In genomic region chr18:13566941-13567762, GRCh38 we compare ENCODE assay signal across 8 cellular contexts.
DNase-seq lines count a peak whose midpoint lies in the region; ATAC-seq and TF ChIP-seq lines count a peak whose summit lies in the region.

No MANE protein-coding gene starts in this region.

- CTCF ChIA-PET in activated CD4-positive, alpha-beta T cell treated with anti-CD3 and anti-CD28 coated beads, Interleukin-2, amount 10 ng/mL, durations not matched to agents 7 days and 5 days (lab: Charles Lee), result interaction anchor here (0.9 to 1.1 kb wide), 3 partner anchors 10 to 55 kb away, joined by 3 to 5 read pairs (median 3); no protein-coding TSS in a partner anchor

- H3K4me1 Mint-ChIP-seq in activated CD4-positive, alpha-beta T cell treated with anti-CD3 and anti-CD28 coated beads, Interleukin-2, amount 10 ng/mL, durations not matched to agents 7 days and 5 days, result peaks cover 65% of the 10 kb centered on the region

- H3K36me3 Mint-ChIP-seq in activated CD4-positive, alpha-beta T cell treated with anti-CD3 and anti-CD28 coated beads, Interleukin-2, amount 10 ng/mL, durations not matched to agents 7 days and 5 days (ENCODE audit: low read depth), result peaks cover 3% of the 10 kb centered on the region

- POLR2A ChIA-PET in activated CD4-positive, alpha-beta T cell treated with anti-CD3 and anti-CD28 coated beads, Interleukin-2, amount 10 ng/mL, durations not matched to agents 7 days and 5 days (lab: Charles Lee), result no interaction called here

- DNase-seq in activated CD4-positive, alpha-beta T cell treated with anti-CD3 and anti-CD28 coated beads, Interleukin-2, amount 10 ng/mL, durations not matched to agents 7 days and 5 days, result no peak
- DNase-seq in activated CD4-positive, alpha-beta T cell treated with anti-CD3 and anti-CD28 coated beads, Interleukin-2, amount 50 U/mL, for 1 hour, result no peak
- no peak for DNase-seq in RWPE2 (ENCODE audit: low spot score)
- DNase-seq in Right ventricle myocardium superior, result peak; percentile 69
- peak; percentile 53 to 72 for DNase-seq in stimulated activated CD8-positive, alpha-beta memory T cell treated with anti-CD3 and anti-CD28 coated beads, Interleukin-15, amount 100 ng/mL, for 48 hours (ENCODE audit: low read depth in 2 of 2)
- DNase-seq in WERI-Rb-1, result no peak
- DNase-seq in NCI-H748 (lab: John Stamatoyannopoulos, UW; ENCODE audit: unreplicated experiment), result no peak

- no peaks in the 10 kb centered on the region for H3K9me3 Mint-ChIP-seq in activated CD4-positive, alpha-beta T cell treated with anti-CD3 and anti-CD28 coated beads, Interleukin-2, amount 10 ng/mL, durations not matched to agents 7 days and 5 days

- ATAC-seq in HG02840 (IDR thresholded peaks at IDR 0.05; ENCODE audit: low FRiP score, unreplicated experiment) (peak; percentile 52), RWPE2 (ENCODE audit: low read depth) (peak; percentile 35), Right ventricle myocardium superior (ENCODE audit: poor library complexity) (no peak)

- no peaks in the 10 kb centered on the region for H3K4me1 ChIP-seq in RWPE2 (ENCODE audit: insufficient read depth, poor library complexity, severe bottlenecking)

- peak overlapping the region; percentile 88 for H3K27ac Mint-ChIP-seq in activated CD4-positive, alpha-beta T cell treated with anti-CD3 and anti-CD28 coated beads, Interleukin-2, amount 10 ng/mL, durations not matched to agents 7 days and 5 days

- no peaks in the 10 kb centered on the region for H3K27me3 Mint-ChIP-seq in activated CD4-positive, alpha-beta T cell treated with anti-CD3 and anti-CD28 coated beads, Interleukin-2, amount 10 ng/mL, durations not matched to agents 7 days and 5 days

- H3K36me3 ChIP-seq in RWPE2 (ENCODE audit: low read depth), result no peaks in the 10 kb centered on the region
- no peaks in the 10 kb centered on the region for H3K36me3 ChIP-seq in WERI-Rb-1

- TF ChIP-seq CTCF in RWPE2 (IDR thresholded peaks at IDR 0.05; ENCODE audit: poor library complexity, severe bottlenecking) (no peak), WERI-Rb-1 (IDR thresholded peaks at IDR 0.05; ENCODE audit: low read depth, low read length) (no peak)

- H3K27ac ChIP-seq in RWPE2 (ENCODE audit: poor library complexity, severe bottlenecking) (peak overlapping the region; percentile 27), WERI-Rb-1 (no peak overlapping the region)

- no peaks in the 10 kb centered on the region for H3K27me3 ChIP-seq in RWPE2 (ENCODE audit: insufficient read depth, poor library complexity, severe bottlenecking)
- H3K27me3 ChIP-seq in WERI-Rb-1 (ENCODE audit: insufficient read depth, low read depth, severe bottlenecking), result no peaks in the 10 kb centered on the region

- intact Hi-C loops in Right ventricle myocardium superior (cut with DNase I), result no loop called here

- H3K9me3 ChIP-seq in RWPE2 (ENCODE audit: severe bottlenecking), result no peaks in the 10 kb centered on the region
- no peaks in the 10 kb centered on the region for H3K9me3 ChIP-seq in WERI-Rb-1 (ENCODE audit: severe bottlenecking)

- H3K4me3 ChIP-seq in RWPE2 (ENCODE audit: severe bottlenecking) (no peak overlapping the region), WERI-Rb-1 (ENCODE audit: low read depth, low read length) (no peak overlapping the region)

- H3K4me3 Mint-ChIP-seq in activated CD4-positive, alpha-beta T cell treated with anti-CD3 and anti-CD28 coated beads, Interleukin-2, amount 10 ng/mL, durations not matched to agents 7 days and 5 days, result peak overlapping the region; percentile 35

Comparison
In these comparisons a context has a peak if more than half of its experiments do, and no peak if none do; other contexts are left out.
1. DNase-seq: peak in Right ventricle myocardium superior (single experiment) and stimulated activated CD8-positive, alpha-beta memory T cell treated with anti-CD3 and anti-CD28 coated beads, Interleukin-15, amount 100 ng/mL, for 48 hours (2 of 2); none in activated CD4-positive, alpha-beta T cell treated with anti-CD3 and anti-CD28 coated beads, Interleukin-2, amount 10 ng/mL, durations not matched to agents 7 days and 5 days (single experiment), activated CD4-positive, alpha-beta T cell treated with anti-CD3 and anti-CD28 coated beads, Interleukin-2, amount 50 U/mL, for 1 hour (single experiment), RWPE2 (single experiment), WERI-Rb-1 (single experiment) and NCI-H748 (single experiment).